Comparison of ENCODE assay signal across 1 cellular context in genomic region chr10:79093658-79094411, GRCh38.
TF ChIP-seq lines count a peak whose summit lies in the region.

No MANE protein-coding gene starts in this region.

TF ChIP-seq in K562, 482 proteins besides CTCF, POLR2A, EP300 and RAD21 (continued from another document and continues in another):
- TF ChIP-seq ZNF407 (IDR thresholded peaks at IDR 0.05; ENCODE audit: low read depth), result no peak
- no peak for TF ChIP-seq ZNF212 (CRISPR knock-in tag; IDR thresholded peaks at IDR 0.05)
- TF ChIP-seq SRSF7 (optimal IDR thresholded peaks at IDR 0.05; ENCODE audit: low read depth, low read length), result no peak
- no peak for TF ChIP-seq TBP (optimal IDR thresholded peaks at IDR 0.05; ENCODE audit: low read depth, low read length)
- no peak for TF ChIP-seq ATF3 (IDR thresholded peaks at IDR 0.05)
- TF ChIP-seq ATF3 (CRISPR knock-in tag; conservative IDR thresholded peaks at IDR 0.05), result no peak
- no peak for TF ChIP-seq NFYB (IDR thresholded peaks at IDR 0.05; ENCODE audit: extremely low read depth, insufficient read length)
- TF ChIP-seq CREB1 (IDR thresholded peaks at IDR 0.05), result no peak
- TF ChIP-seq CREB1 (CRISPR knock-in tag; IDR thresholded peaks at IDR 0.05), result no peak
- TF ChIP-seq ZNF766 (CRISPR knock-in tag; conservative IDR thresholded peaks at IDR 0.05), result no peak; the same call in 1 of the 2 replicates
- TF ChIP-seq ZNF76 (CRISPR knock-in tag; IDR thresholded peaks at IDR 0.05; ENCODE audit: borderline replicate concordance), result peak; percentile 38; the same call in 1 of the 2 replicates
- TF ChIP-seq RBM22 (IDR thresholded peaks at IDR 0.05; ENCODE audit: low read depth, low read length, poor library complexity, severe bottlenecking), result no peak
- TF ChIP-seq TAF7 (tag; IDR thresholded peaks at IDR 0.05), result no peak
- no peak for TF ChIP-seq ARID4B (CRISPR knock-in tag; IDR thresholded peaks at IDR 0.05)
- TF ChIP-seq ZNF316 (IDR thresholded peaks at IDR 0.05), result peak; percentile 52; the same call in 1 of the 2 replicates
- 0 out of 2 replicates have a peak, but pooled peaks have one; percentile 30 for TF ChIP-seq ZNF449 (CRISPR knock-in tag; IDR thresholded peaks at IDR 0.05)
- TF ChIP-seq CREBBP (IDR thresholded peaks at IDR 0.05; ENCODE audit: low read depth, low read length), result no peak
- peak; percentile 66 for TF ChIP-seq TAL1 (IDR thresholded peaks at IDR 0.05)
- no peak for TF ChIP-seq IRF9 (tag; IDR thresholded peaks at IDR 0.05)
- TF ChIP-seq CBFA2T2 (conservative IDR thresholded peaks at IDR 0.05), result peak; percentile 66
- peak; percentile 84 for TF ChIP-seq TCF3 (CRISPR knock-in tag; IDR thresholded peaks at IDR 0.05)
- no peak for TF ChIP-seq BCL6 (CRISPR knock-in tag; IDR thresholded peaks at IDR 0.05)
- TF ChIP-seq FOXM1 (IDR thresholded peaks at IDR 0.05; ENCODE audit: low read depth), result peak; percentile 85
- no peak for TF ChIP-seq FOXM1 (CRISPR knock-in tag; IDR thresholded peaks at IDR 0.05; ENCODE audit: low read depth)
- no peak for TF ChIP-seq SIRT6 (IDR thresholded peaks at IDR 0.05; ENCODE audit: low read depth, low read length)
- TF ChIP-seq HNRNPK (IDR thresholded peaks at IDR 0.05; ENCODE audit: low read depth, low read length, poor library complexity, severe bottlenecking), result no peak
- no peak for TF ChIP-seq POLR3A (IDR thresholded peaks at IDR 0.05; ENCODE audit: borderline replicate concordance, extremely low read depth, insufficient read depth, insufficient read length)
- peak in 1 of 2 experiments; percentile 59; a peak in 1 of 4 replicates for TF ChIP-seq HDAC1 (IDR thresholded peaks at IDR 0.05)
- no peak for TF ChIP-seq SIN3B (IDR thresholded peaks at IDR 0.05; ENCODE audit: low read depth)
- 0 out of 2 replicates have a peak, but pooled peaks have one; percentile 20 for TF ChIP-seq HMG20B (CRISPR knock-in tag; IDR thresholded peaks at IDR 0.05)
- peak; percentile 34; the same call in 1 of the 2 replicates for TF ChIP-seq LCOR (CRISPR knock-in tag; IDR thresholded peaks at IDR 0.05)
- TF ChIP-seq LEF1 (IDR thresholded peaks at IDR 0.05), result peak; percentile 75
- TF ChIP-seq RCOR1 (IDR thresholded peaks at IDR 0.05; ENCODE audit: borderline replicate concordance in 1 of 2, low read depth in 2 of 2, low read length in 2 of 2), result peak in 1 of 2 experiments; percentile 82; a peak in 3 of 4 replicates
- TF ChIP-seq ZSCAN32 (CRISPR knock-in tag; IDR thresholded peaks at IDR 0.05), result no peak
- no peak for TF ChIP-seq ZNF79 (CRISPR knock-in tag; IDR thresholded peaks at IDR 0.05; ENCODE audit: low read depth)
- no peak for TF ChIP-seq ZNF644 (tag; IDR thresholded peaks at IDR 0.05; ENCODE audit: low read depth)
